In genomic region chr2:138503087-138503442, GRCh38 we compare ENCODE assay signal across 1 cellular context.
A peak's percentile ranks its signal among the peaks of the same experiment; 100 is the strongest.
TF ChIP-seq lines count a peak whose summit lies in the region.

No MANE protein-coding gene starts in this region.

TF ChIP-seq in GM12878, 131 proteins besides CTCF, POLR2A, EP300 and RAD21 (continued from another document):
- TF ChIP-seq CREB1 (IDR thresholded peaks at IDR 0.05; ENCODE audit: low read depth) (peak; percentile 49), ATF7 (IDR thresholded peaks at IDR 0.05; ENCODE audit: low read depth) (peak; percentile 71), RUNX3 (IDR thresholded peaks at IDR 0.05; ENCODE audit: low read length) (no peak), ATF2 (IDR thresholded peaks at IDR 0.05; ENCODE audit: low read length) (peak; percentile 56; the same call in 1 of the 2 replicates), CREM (IDR thresholded peaks at IDR 0.05; ENCODE audit: low read depth) (peak; percentile 47; the same call in 1 of the 2 replicates)
